In genomic region chr9:38017149-38017884, GRCh38 we compare ENCODE assay signal across 10 cellular contexts. TPM values are rescaled to one million over a fixed set of nuclear protein-coding genes. Genes with fewer than 3 reads are reported as not detected.
A peak's percentile ranks its signal among the peaks of the same experiment; 100 is the strongest.
DNase-seq lines count a peak whose midpoint lies in the region; ATAC-seq, FAIRE-seq and TF ChIP-seq lines count a peak whose summit lies in the region.
"Had no signal": no experiment of that assay in that cellular context is flagged by ENCODE, and none has a peak within 500 bp of the region (broad histone marks: within the 10 kb centered on the region; RNA-seq: fewer than 3 reads in every experiment).

No MANE protein-coding gene starts in this region.

- H3K4me1 ChIP-seq in subcutaneous abdominal adipose tissue (ENCODE audit: control insufficient read depth in 5 of 5, insufficient read depth in 5 of 5, low read length in 5 of 5) = peaks cover 17 to 58% (median 42%) of the 10 kb centered on the region in 5 donors

- H3K36me3 ChIP-seq in kidney epithelial cell (ENCODE audit: control insufficient read depth, insufficient read depth, low read length) (peaks cover 3% of the 10 kb centered on the region), subcutaneous abdominal adipose tissue (ENCODE audit: control insufficient read depth in 5 of 5, insufficient read depth in 5 of 5, low read length in 5 of 5) (peaks cover 0 to 16% (median 14%) of the 10 kb centered on the region in 5 donors)

- H3K4me1 Mint-ChIP-seq in activated T-helper 1 cell treated with anti-CD3 and anti-CD28 coated beads, Interleukin-12 subunit alpha, Interleukin-12 subunit beta, Interleukin-2, Interleukin-4 antibody, amounts not matched to agents 30 ng/mL and 10 ng/mL and 1 ng/mL, durations not matched to agents 14 hours and 24 hours and 36 hours (ENCODE audit: low read depth) = no peaks in the 10 kb centered on the region
- H3K4me1 Mint-ChIP-seq: naive thymus-derived CD8-positive, alpha-beta T cell had no signal

- intact Hi-C loops in activated T-helper 1 cell treated with anti-CD3 and anti-CD28 coated beads, Interleukin-12 subunit alpha, Interleukin-12 subunit beta, Interleukin-2, Interleukin-4 antibody, amounts not matched to agents 30 ng/mL and 10 ng/mL and 1 ng/mL, durations not matched to agents 14 hours and 24 hours and 36 hours (cut with micrococcal nuclease) = no loop called here

- TF ChIP-seq CTCF in choroid plexus epithelial cell (conservative IDR thresholded peaks at IDR 0.05; ENCODE audit: low read depth, low read length) (peak; percentile 25), kidney epithelial cell (IDR thresholded peaks at IDR 0.05; ENCODE audit: insufficient read depth, low read length, poor library complexity, severe bottlenecking) (peak; percentile 48)

- DNase-seq in HTR-8/SVneo (ENCODE audit: insufficient read length, low spot score) (peak; percentile 29), choroid plexus epithelial cell (ENCODE audit: low read depth) (peak; percentile 75), kidney epithelial cell (ENCODE audit: low read depth) (peak; percentile 82)
- DNase-seq in activated T-cell treated with anti-CD3 and anti-CD28 coated beads, Interleukin-2, amount 50 U/mL, for 48 hours = no peak
- no peak for DNase-seq in activated T-helper 1 cell treated with anti-CD3 and anti-CD28 coated beads, Interleukin-12 subunit alpha, Interleukin-12 subunit beta, Interleukin-2, Interleukin-4 antibody, amounts not matched to agents 30 ng/mL and 10 ng/mL and 1 ng/mL, durations not matched to agents 14 hours and 24 hours and 36 hours (ENCODE audit: low spot score)
- DNase-seq: naive thymus-derived CD8-positive, alpha-beta T cell had no signal

- no peaks in the 10 kb centered on the region for H3K27me3 Mint-ChIP-seq in activated T-helper 1 cell treated with anti-CD3 and anti-CD28 coated beads, Interleukin-12 subunit alpha, Interleukin-12 subunit beta, Interleukin-2, Interleukin-4 antibody, amounts not matched to agents 30 ng/mL and 10 ng/mL and 1 ng/mL, durations not matched to agents 14 hours and 24 hours and 36 hours (ENCODE audit: insufficient read depth)

- H3K9ac ChIP-seq in subcutaneous abdominal adipose tissue (ENCODE audit: low read length in 5 of 5) = no peak overlapping the region

- H3K27me3 ChIP-seq in kidney epithelial cell (ENCODE audit: control insufficient read depth, insufficient read depth, low read length) (no peaks in the 10 kb centered on the region), subcutaneous abdominal adipose tissue (ENCODE audit: control insufficient read depth in 5 of 5, insufficient read depth in 4 of 5, low read length in 5 of 5) (no peaks in the 10 kb centered on the region)

- no peaks in the 10 kb centered on the region for H3K9me3 Mint-ChIP-seq in activated T-helper 1 cell treated with anti-CD3 and anti-CD28 coated beads, Interleukin-12 subunit alpha, Interleukin-12 subunit beta, Interleukin-2, Interleukin-4 antibody, amounts not matched to agents 30 ng/mL and 10 ng/mL and 1 ng/mL, durations not matched to agents 14 hours and 24 hours and 36 hours
- H3K9me3 Mint-ChIP-seq: naive thymus-derived CD8-positive, alpha-beta T cell had no signal

- H3K9me3 ChIP-seq in subcutaneous abdominal adipose tissue (ENCODE audit: control insufficient read depth in 5 of 5, low read length in 5 of 5) = no peaks in the 10 kb centered on the region

- H3K27ac ChIP-seq in subcutaneous abdominal adipose tissue (ENCODE audit: low read depth, low read length) = peak overlapping the region; percentile 22

- H3K36me3 Mint-ChIP-seq in activated T-helper 1 cell treated with anti-CD3 and anti-CD28 coated beads, Interleukin-12 subunit alpha, Interleukin-12 subunit beta, Interleukin-2, Interleukin-4 antibody, amounts not matched to agents 30 ng/mL and 10 ng/mL and 1 ng/mL, durations not matched to agents 14 hours and 24 hours and 36 hours (ENCODE audit: low read depth) = no peaks in the 10 kb centered on the region
- H3K36me3 Mint-ChIP-seq: naive thymus-derived CD8-positive, alpha-beta T cell had no signal

- no peak overlapping the region for H3K27ac Mint-ChIP-seq in activated T-helper 1 cell treated with anti-CD3 and anti-CD28 coated beads, Interleukin-12 subunit alpha, Interleukin-12 subunit beta, Interleukin-2, Interleukin-4 antibody, amounts not matched to agents 30 ng/mL and 10 ng/mL and 1 ng/mL, durations not matched to agents 14 hours and 24 hours and 36 hours
- H3K27ac Mint-ChIP-seq: naive thymus-derived CD8-positive, alpha-beta T cell had no signal

- H3K4me3 Mint-ChIP-seq in activated T-helper 1 cell treated with anti-CD3 and anti-CD28 coated beads, Interleukin-12 subunit alpha, Interleukin-12 subunit beta, Interleukin-2, Interleukin-4 antibody, amounts not matched to agents 30 ng/mL and 10 ng/mL and 1 ng/mL, durations not matched to agents 14 hours and 24 hours and 36 hours = no peak overlapping the region
- H3K4me3 Mint-ChIP-seq: naive thymus-derived CD8-positive, alpha-beta T cell had no signal

- ATAC-seq in GM21423 (IDR thresholded peaks at IDR 0.05; ENCODE audit: unreplicated experiment) (no peak), HG03565 (IDR thresholded peaks at IDR 0.05; ENCODE audit: unreplicated experiment) (no peak)
- ATAC-seq: naive thymus-derived CD8-positive, alpha-beta T cell had no signal

- no peak overlapping the region for H3K4me3 ChIP-seq in choroid plexus epithelial cell (ENCODE audit: low read depth, low read length)
- H3K4me3 ChIP-seq in kidney epithelial cell (ENCODE audit: low read depth, low read length) = no peak overlapping the region
- H3K4me3 ChIP-seq in subcutaneous abdominal adipose tissue (ENCODE audit: low read depth in 1 of 5, low read length in 5 of 5) = no peak overlapping the region

- no peak for FAIRE-seq in HTR-8/SVneo (lab: Jason Lieb, UNC)
- FAIRE-seq: GM19239 had no signal

RNA-seq across cellular contexts. Expression of gene SHB, which starts 51.7 kb away (rescaled TPM):
- 39.1 and 42.2 TPM in 2 replicates for total RNA-seq in kidney epithelial cell
- total RNA-seq in activated T-helper 1 cell treated with anti-CD3 and anti-CD28 coated beads, Interleukin-12 subunit alpha, Interleukin-12 subunit beta, Interleukin-2, Interleukin-4 antibody, amounts not matched to agents 30 ng/mL and 10 ng/mL and 1 ng/mL, durations not matched to agents 14 hours and 24 hours and 36 hours = 1.2 and 1.7 TPM in 2 replicates

Comparison
In these comparisons a context has a peak if more than half of its experiments do, and no peak if none do; other contexts are left out.
1. DNase-seq: peak in HTR-8/SVneo (single experiment), choroid plexus epithelial cell (single experiment) and kidney epithelial cell (single experiment); none in activated T-cell treated with anti-CD3 and anti-CD28 coated beads, Interleukin-2, amount 50 U/mL, for 48 hours (0 of 2) and activated T-helper 1 cell treated with anti-CD3 and anti-CD28 coated beads, Interleukin-12 subunit alpha, Interleukin-12 subunit beta, Interleukin-2, Interleukin-4 antibody, amounts not matched to agents 30 ng/mL and 10 ng/mL and 1 ng/mL, durations not matched to agents 14 hours and 24 hours and 36 hours (single experiment).
2. RNA of gene SHB, which starts 51.7 kb away (total RNA-seq): 39.1 to 42.2 TPM in kidney epithelial cell; 1.2 to 1.7 TPM in activated T-helper 1 cell treated with anti-CD3 and anti-CD28 coated beads, Interleukin-12 subunit alpha, Interleukin-12 subunit beta, Interleukin-2, Interleukin-4 antibody, amounts not matched to agents 30 ng/mL and 10 ng/mL and 1 ng/mL, durations not matched to agents 14 hours and 24 hours and 36 hours; every median in the first group is over 10 times any median in the second.